In genomic region chr5:138542956-138543729, GRCh38 we compare ENCODE assay signal across 8 cellular contexts. TPM values are rescaled to one million over a fixed set of nuclear protein-coding genes. Genes with fewer than 3 reads are reported as not detected.
DNase-seq lines count a peak whose midpoint lies in the region; ATAC-seq and TF ChIP-seq lines count a peak whose summit lies in the region.

Gene ETF1, minus strand, starts transcription at chr5:138543236. Its CDS starts 318 bp downstream, at chr5:138542918.

- H3K9me3 ChIP-seq in PC-9 (ENCODE audit: insufficient read depth, low read depth), result no peaks in the 10 kb centered on the region

- POLR2A ChIA-PET in PC-9 (lab: Charles Lee; ENCODE audit: unreplicated experiment), result interaction anchor here (0.5 to 1.1 kb wide), 5 partner anchors 14 to 196 kb away, joined by 3 to 8 read pairs (median 7); partner anchors contain the start of gene HSPA9

- intact Hi-C loops in PC-9 (cut with micrococcal nuclease; ENCODE audit: unreplicated experiment), result loop anchor here (1.0 to 10.0 kb wide), 3 partner anchors 32 to 358 kb away; partner anchors contain the start of genes EGR1 and HSPA9

- no peaks in the 10 kb centered on the region for H3K9me2 ChIP-seq in PC-9 (ENCODE audit: insufficient read depth)

- peaks cover 38% of the 10 kb centered on the region for H3K36me3 ChIP-seq in PC-9 (ENCODE audit: low read depth)

- peak; percentile 88 for ATAC-seq in GM21619 (IDR thresholded peaks at IDR 0.05; ENCODE audit: unreplicated experiment)

- CTCF ChIA-PET in PC-9 (lab: Charles Lee), result no interaction called here

- H3K27ac ChIP-seq in PC-9, result peak within 1 kb of the TSS; percentile 77
- peak within 1 kb of the TSS; percentile 93 for H3K27ac ChIP-seq in epithelial cell of prostate

- no peak for TF ChIP-seq CTCF in PC-9 (conservative IDR thresholded peaks at IDR 0.05)

- H3K4me1 ChIP-seq in PC-9 (replicated peaks; ENCODE audit: insufficient read depth), result peaks cover 45% of the 10 kb centered on the region

- H2AFZ ChIP-seq in PC-9, result peak within 1 kb of the TSS; percentile 77

- H4K20me1 ChIP-seq in PC-9 (ENCODE audit: insufficient read depth), result peaks cover 40% of the 10 kb centered on the region

- H3K27me3 ChIP-seq in PC-9 (ENCODE audit: insufficient read depth, low read depth), result no peaks in the 10 kb centered on the region

- BruUV-seq in PC-9 (replicated peaks; lab: Mats Ljungman, UMichigan), result no TSS peak

- peak within 1 kb of the TSS; percentile 78 for H3K4me3 ChIP-seq in Jurkat, Clone E6-1 (ENCODE audit: low read length)
- H3K4me3 ChIP-seq in PC-9, result peak within 1 kb of the TSS; percentile 66

- peak; percentile 95 for DNase-seq in DMS153 (lab: John Stamatoyannopoulos, UW)
- DNase-seq in Jurkat, Clone E6-1 (ENCODE audit: low read depth, low spot score), result peak; percentile 98
- peak; percentile 96 to 99 for DNase-seq in PC-9
- peak; percentile 98 for DNase-seq in activated T-cell treated with anti-CD3 and anti-CD28 coated beads, Interleukin-2, amount 50 U/mL, for 1 hour
- peak; percentile 97 for DNase-seq in epithelial cell of prostate (ENCODE audit: low read depth, low spot score)
- DNase-seq in mucosa of gallbladder (ENCODE audit: low spot score), result peak; percentile 100
- peak; percentile 98 to 100 for DNase-seq in stimulated activated CD8-positive, alpha-beta memory T cell treated with anti-CD3 and anti-CD28 coated beads, Interleukin-4, amount 100 ng/mL, for 4 hours (ENCODE audit: low read depth in 2 of 2, low spot score in 1 of 2)

- peaks cover 40% of the 10 kb centered on the region; the same call in 1 of the 2 replicates for H3F3A ChIP-seq in PC-9 (ENCODE audit: insufficient read depth, low read depth)

- peaks cover 93% of the 10 kb centered on the region for H3K79me2 ChIP-seq in PC-9 (ENCODE audit: low read depth)

- H3K4me2 ChIP-seq in PC-9, result peak within 1 kb of the TSS; percentile 97

RNA-seq across cellular contexts. Expression of gene ETF1, which starts in this region (rescaled TPM):
- 89.6 TPM for polyA plus RNA-seq in Jurkat, Clone E6-1 (2012; ENCODE audit: insufficient read depth, insufficient read length)
- 61.8 and 84.9 TPM in 2 replicates for total RNA-seq in PC-9 (2021)
- total RNA-seq in mucosa of gallbladder, result 63.1 TPM

Comparison
In these comparisons a context has a peak if more than half of its experiments do, and no peak if none do; other contexts are left out.
1. Peak in every context shown above with its lines: DNase-seq, ATAC-seq, H3K4me3 ChIP-seq and H3K27ac ChIP-seq.